ENCODE assay signal across 10 cellular contexts in the genomic region with DNA sequence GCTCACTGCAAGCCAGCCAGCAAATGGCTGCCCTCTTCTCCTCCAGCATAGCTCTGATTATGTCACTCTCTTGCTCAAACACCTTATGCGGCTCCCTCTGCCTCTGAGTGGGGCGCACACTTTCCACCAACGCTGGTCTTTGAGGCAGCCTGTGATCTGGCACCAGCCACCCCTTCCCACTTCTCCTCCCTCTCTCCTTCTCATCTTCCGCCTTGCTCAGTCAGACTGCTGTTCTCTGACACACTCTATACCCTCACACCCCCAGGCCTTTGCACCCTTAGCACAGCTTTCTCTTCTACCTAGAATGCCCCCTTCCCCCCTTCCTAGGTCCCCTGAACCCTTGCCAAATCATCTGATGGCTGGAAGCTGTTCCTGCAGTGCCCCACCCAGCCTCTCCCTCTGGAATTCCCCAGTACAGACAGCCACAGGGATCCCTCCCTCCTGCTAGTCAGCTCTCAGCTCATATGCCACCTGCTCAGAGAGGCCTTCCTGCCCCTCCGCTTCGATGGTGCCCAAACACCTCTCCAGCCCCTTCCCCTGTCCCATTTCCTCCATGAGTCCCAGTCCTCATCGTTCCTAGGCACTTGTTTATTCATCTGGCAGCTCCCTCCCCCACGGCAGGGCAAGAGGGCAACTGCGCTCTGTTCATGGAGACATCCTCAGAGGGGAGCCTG. TPM values are rescaled to one million over a fixed set of nuclear protein-coding genes. Genes with fewer than 3 reads are reported as not detected.
DNase-seq lines count a peak whose midpoint lies in the region; ATAC-seq and TF ChIP-seq lines count a peak whose summit lies in the region.
"Had no signal": no experiment of that assay in that cellular context is flagged by ENCODE, and none has a peak within 500 bp of the region (broad histone marks: within the 10 kb centered on the region; RNA-seq: fewer than 3 reads in every experiment).

No MANE protein-coding gene starts in this region.

- no peaks in the 10 kb centered on the region for H3K9me3 Mint-ChIP-seq in stimulated activated effector memory CD8-positive, alpha-beta T cell treated with anti-CD3 and anti-CD28 coated beads, Interleukin-12 subunit alpha, Interleukin-12 subunit beta, amount 100 ng/mL, for 72 hours
- no peaks in the 10 kb centered on the region for H3K9me3 Mint-ChIP-seq in activated CD4-positive, alpha-beta T cell treated with anti-CD3 and anti-CD28 coated beads, Interleukin-2, amount 10 ng/mL, durations not matched to agents 24 days and 14 days

- TF ChIP-seq CTCF in HFF-Myc (IDR thresholded peaks at IDR 0.05; ENCODE audit: low read depth, low read length, missing control alignments): no peak

- no peak overlapping the region for H3K4me3 Mint-ChIP-seq in stimulated activated effector memory CD8-positive, alpha-beta T cell treated with anti-CD3 and anti-CD28 coated beads, Interleukin-12 subunit alpha, Interleukin-12 subunit beta, amount 100 ng/mL, for 72 hours
- H3K4me3 Mint-ChIP-seq in activated CD4-positive, alpha-beta T cell treated with anti-CD3 and anti-CD28 coated beads, Interleukin-2, amount 10 ng/mL, durations not matched to agents 24 days and 14 days: no peak overlapping the region

- no peak for ATAC-seq in stimulated activated effector memory CD8-positive, alpha-beta T cell treated with anti-CD3 and anti-CD28 coated beads, Interleukin-12 subunit alpha, Interleukin-12 subunit beta, amount 100 ng/mL, for 72 hours
- ATAC-seq in GM19397 (IDR thresholded peaks at IDR 0.05; ENCODE audit: unreplicated experiment) (no peak), HG02642 (IDR thresholded peaks at IDR 0.05; ENCODE audit: poor library complexity, unreplicated experiment) (no peak)

- intact Hi-C loops in head of caudate nucleus (cut with DNase I): loop anchor here (10.0 kb wide), 1 partner anchor 298 kb away; no protein-coding TSS in a partner anchor
- intact Hi-C loops in activated CD4-positive, alpha-beta T cell treated with anti-CD3 and anti-CD28 coated beads, Interleukin-2, amount 10 ng/mL, durations not matched to agents 24 days and 14 days (cut with micrococcal nuclease): no loop called here

- peaks cover 26% of the 10 kb centered on the region for H3K27me3 Mint-ChIP-seq in activated CD4-positive, alpha-beta T cell treated with anti-CD3 and anti-CD28 coated beads, Interleukin-2, amount 10 ng/mL, durations not matched to agents 24 days and 14 days

- peak overlapping the region; percentile 72 for H3K27ac Mint-ChIP-seq in stimulated activated effector memory CD8-positive, alpha-beta T cell treated with anti-CD3 and anti-CD28 coated beads, Interleukin-12 subunit alpha, Interleukin-12 subunit beta, amount 100 ng/mL, for 72 hours
- no peak overlapping the region for H3K27ac Mint-ChIP-seq in activated CD4-positive, alpha-beta T cell treated with anti-CD3 and anti-CD28 coated beads, Interleukin-2, amount 10 ng/mL, durations not matched to agents 24 days and 14 days

- H3K36me3 Mint-ChIP-seq in stimulated activated effector memory CD8-positive, alpha-beta T cell treated with anti-CD3 and anti-CD28 coated beads, Interleukin-12 subunit alpha, Interleukin-12 subunit beta, amount 100 ng/mL, for 72 hours: no peaks in the 10 kb centered on the region
- H3K36me3 Mint-ChIP-seq in activated CD4-positive, alpha-beta T cell treated with anti-CD3 and anti-CD28 coated beads, Interleukin-2, amount 10 ng/mL, durations not matched to agents 24 days and 14 days (ENCODE audit: low read depth): no peaks in the 10 kb centered on the region

- H3K4me1 Mint-ChIP-seq in stimulated activated effector memory CD8-positive, alpha-beta T cell treated with anti-CD3 and anti-CD28 coated beads, Interleukin-12 subunit alpha, Interleukin-12 subunit beta, amount 100 ng/mL, for 72 hours: peaks cover 21% of the 10 kb centered on the region
- peaks cover 4% of the 10 kb centered on the region for H3K4me1 Mint-ChIP-seq in activated CD4-positive, alpha-beta T cell treated with anti-CD3 and anti-CD28 coated beads, Interleukin-2, amount 10 ng/mL, durations not matched to agents 24 days and 14 days

- H3K4me3 ChIP-seq in HFF-Myc (replicated peaks; ENCODE audit: low read depth, low read length): no peak overlapping the region

- DNase-seq in HFF-Myc (ENCODE audit: extremely low read depth, low read depth) (peak; percentile 25), T1000 (lab: John Stamatoyannopoulos, UW) (peak; percentile 32), head of caudate nucleus (peak in 41 of 42 donors; percentile 31 to 90 (median 67))
- no peak for DNase-seq in stimulated activated effector memory CD8-positive, alpha-beta T cell treated with anti-CD3 and anti-CD28 coated beads, Interleukin-12 subunit alpha, Interleukin-12 subunit beta, amount 100 ng/mL, for 72 hours (ENCODE audit: low spot score in 2 of 2)
- DNase-seq in activated CD4-positive, alpha-beta T cell treated with anti-CD3 and anti-CD28 coated beads, Interleukin-2, amount 10 ng/mL, durations not matched to agents 24 days and 14 days: no peak
- DNase-seq in NK-92 treated with Interleukin-12 subunit alpha and Interleukin-12 subunit beta, amount 100 ng/mL, for 24 hours (lab: John Stamatoyannopoulos, UW): no peak
- DNase-seq: activated T-cell treated with anti-CD3 and anti-CD28 coated beads for 4 hours; stimulated activated CD4-positive, alpha-beta T cell treated with anti-CD3 and anti-CD28 coated beads, Interleukin-2, amount 100 ng/mL, for 48 hours had no signal

RNA-seq across cellular contexts. Expression of a gene that starts 21.8 kb away (rescaled TPM):
- total RNA-seq in activated CD4-positive, alpha-beta T cell treated with anti-CD3 and anti-CD28 coated beads, Interleukin-2, amount 10 ng/mL, durations not matched to agents 24 days and 14 days: 64.0 and 64.4 TPM in 2 replicates

RNA-seq across cellular contexts. Expression of a gene that starts 37.4 kb away (rescaled TPM):
- not detected in 2 replicates for total RNA-seq in activated CD4-positive, alpha-beta T cell treated with anti-CD3 and anti-CD28 coated beads, Interleukin-2, amount 10 ng/mL, durations not matched to agents 24 days and 14 days

RNA-seq across cellular contexts. Expression of a gene that starts 48.9 kb away (rescaled TPM):
- total RNA-seq in activated CD4-positive, alpha-beta T cell treated with anti-CD3 and anti-CD28 coated beads, Interleukin-2, amount 10 ng/mL, durations not matched to agents 24 days and 14 days: not detected in 2 replicates

Comparison
In these comparisons a context has a peak if more than half of its experiments do, and no peak if none do; other contexts are left out.
1. DNase-seq: peak in HFF-Myc (single experiment), T1000 (single experiment) and head of caudate nucleus (41 of 42); none in stimulated activated effector memory CD8-positive, alpha-beta T cell treated with anti-CD3 and anti-CD28 coated beads, Interleukin-12 subunit alpha, Interleukin-12 subunit beta, amount 100 ng/mL, for 72 hours (0 of 2), activated CD4-positive, alpha-beta T cell treated with anti-CD3 and anti-CD28 coated beads, Interleukin-2, amount 10 ng/mL, durations not matched to agents 24 days and 14 days (single experiment) and NK-92 treated with Interleukin-12 subunit alpha and Interleukin-12 subunit beta, amount 100 ng/mL, for 24 hours (single experiment).